ENCODE assay signal across 1 cellular context in genomic region chr16:54291981-54292487, GRCh38.
TF ChIP-seq lines count a peak whose summit lies in the region.

No MANE protein-coding gene starts in this region.

TF ChIP-seq in H1, 55 proteins besides CTCF, POLR2A, EP300 and RAD21:
- TF ChIP-seq KDM1A (IDR thresholded peaks at IDR 0.05; ENCODE audit: borderline replicate concordance, low read length) = no peak
